21 cellular contexts compared by ENCODE assay signal in the genomic region with DNA sequence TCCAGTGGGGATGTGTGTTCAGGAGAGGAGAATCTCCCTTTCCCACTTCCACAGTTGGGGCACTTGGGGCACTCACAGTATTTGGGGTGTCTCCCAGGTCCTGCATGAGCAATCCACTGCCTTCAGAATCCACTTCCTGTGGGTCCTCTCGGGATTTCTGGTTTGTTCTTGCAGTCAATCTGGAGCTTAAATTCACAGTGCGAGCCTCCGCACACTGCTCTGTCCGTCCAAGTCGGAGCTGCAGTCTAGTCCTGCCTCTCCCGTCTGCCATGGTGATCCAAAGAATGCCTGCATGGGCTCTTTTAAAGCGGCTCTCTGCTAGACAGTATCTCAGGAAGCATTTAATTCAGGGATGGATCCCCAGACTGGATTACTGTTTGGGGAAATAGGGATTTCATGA.
DNase-seq lines count a peak whose midpoint lies in the region; ATAC-seq and TF ChIP-seq lines count a peak whose summit lies in the region.
"Had no signal": no experiment of that assay in that cellular context is flagged by ENCODE, and none has a peak within 500 bp of the region (broad histone marks: within the 10 kb centered on the region; RNA-seq: fewer than 3 reads in every experiment).

No MANE protein-coding gene starts in this region.

- intact Hi-C loops in activated CD4-positive, alpha-beta memory T cell treated with anti-CD3 and anti-CD28 coated beads for 36 hours (cut with micrococcal nuclease), result loop anchor here (5.0 kb wide), 1 partner anchor 84 kb away; no protein-coding TSS in a partner anchor

- no peak for DNase-seq in activated CD4-positive, alpha-beta memory T cell treated with anti-CD3 and anti-CD28 coated beads, Interleukin-2, amount 10 ng/mL, durations not matched to agents 7 days and 5 days
- no peak for DNase-seq in activated CD4-positive, alpha-beta memory T cell treated with anti-CD3 and anti-CD28 coated beads for 36 hours
- DNase-seq in glutamatergic neuron, result peak; percentile 16
- DNase-seq in skeletal muscle cell (ENCODE audit: low read depth), result peak; percentile 9
- no peak for DNase-seq in NCI-H69 (lab: John Stamatoyannopoulos, UW)
- no peak for DNase-seq in stimulated activated naive CD4-positive, alpha-beta T cell treated with Interleukin-2 at 50 U/mL for 16 hours (lab: John Stamatoyannopoulos, UW)
- no peak for DNase-seq in GM19240 (ENCODE audit: insufficient read length, low spot score)
- DNase-seq: activated CD4-positive, CD25-positive, alpha-beta regulatory T cell; activated naive CD4-positive, alpha-beta T cell treated with anti-CD3 and anti-CD28 coated beads, Interleukin-2, amount 50 U/mL, for 16 hours; anterior cingulate cortex; DMS53; GDM1; midbrain; NCI-H1694; NCI-H526; T1000 had no signal

- CTCF ChIA-PET in activated CD4-positive, alpha-beta memory T cell treated with anti-CD3 and anti-CD28 coated beads, Interleukin-2, amount 10 ng/mL, durations not matched to agents 7 days and 5 days (lab: Charles Lee), result interaction anchor here (1.3 to 2.1 kb wide), 3 partner anchors 12 to 18 kb away, joined by 5 to 8 read pairs (median 8); no protein-coding TSS in a partner anchor
- CTCF ChIA-PET in activated CD4-positive, alpha-beta memory T cell treated with anti-CD3 and anti-CD28 coated beads for 36 hours (lab: Charles Lee), result interaction anchor here (1.1 to 2.5 kb wide), 4 partner anchors 12 to 48 kb away, joined by 4 to 6 read pairs (median 6); no protein-coding TSS in a partner anchor

- H3K36me3 Mint-ChIP-seq in activated CD4-positive, alpha-beta memory T cell treated with anti-CD3 and anti-CD28 coated beads, Interleukin-2, amount 10 ng/mL, durations not matched to agents 7 days and 5 days (ENCODE audit: low read depth), result peaks cover 33% of the 10 kb centered on the region
- peaks cover 8% of the 10 kb centered on the region for H3K36me3 Mint-ChIP-seq in activated CD4-positive, alpha-beta memory T cell treated with anti-CD3 and anti-CD28 coated beads for 36 hours
- H3K36me3 Mint-ChIP-seq in activated T-helper 17 cell treated with anti-CD3 and anti-CD28 coated beads, Interleukin-2, amount 50 U/mL, for 72 hours (ENCODE audit: low read depth), result no peaks in the 10 kb centered on the region
- peaks cover 25% of the 10 kb centered on the region for H3K36me3 Mint-ChIP-seq in glutamatergic neuron (ENCODE audit: unreplicated experiment)

- H3K4me3 ChIP-seq in skeletal muscle cell (ENCODE audit: low read depth, low read length), result no peak overlapping the region
- H3K4me3 ChIP-seq: tibial nerve had no signal

- no peak overlapping the region for H3K4me3 Mint-ChIP-seq in activated CD4-positive, alpha-beta memory T cell treated with anti-CD3 and anti-CD28 coated beads, Interleukin-2, amount 10 ng/mL, durations not matched to agents 7 days and 5 days
- H3K4me3 Mint-ChIP-seq in activated CD4-positive, alpha-beta memory T cell treated with anti-CD3 and anti-CD28 coated beads for 36 hours, result no peak overlapping the region
- peak overlapping the region; percentile 61 for H3K4me3 Mint-ChIP-seq in activated T-helper 17 cell treated with anti-CD3 and anti-CD28 coated beads, Interleukin-2, amount 50 U/mL, for 72 hours
- no peak overlapping the region for H3K4me3 Mint-ChIP-seq in glutamatergic neuron (ENCODE audit: unreplicated experiment)
- H3K4me3 Mint-ChIP-seq: activated CD8-positive, alpha-beta T cell treated with anti-CD3 and anti-CD28 coated beads, Interleukin-2, amount 10 ng/mL, durations not matched to agents 7 days and 5 days; nephron had no signal

- H3K9me3 Mint-ChIP-seq in activated CD4-positive, alpha-beta memory T cell treated with anti-CD3 and anti-CD28 coated beads, Interleukin-2, amount 10 ng/mL, durations not matched to agents 7 days and 5 days, result peaks cover 15% of the 10 kb centered on the region
- peaks cover 7% of the 10 kb centered on the region for H3K9me3 Mint-ChIP-seq in activated CD4-positive, alpha-beta memory T cell treated with anti-CD3 and anti-CD28 coated beads for 36 hours
- peaks cover 3% of the 10 kb centered on the region for H3K9me3 Mint-ChIP-seq in activated T-helper 17 cell treated with anti-CD3 and anti-CD28 coated beads, Interleukin-2, amount 50 U/mL, for 72 hours
- peaks cover 6% of the 10 kb centered on the region for H3K9me3 Mint-ChIP-seq in glutamatergic neuron (ENCODE audit: unreplicated experiment)

- no peak for ATAC-seq in activated T-helper 17 cell treated with anti-CD3 and anti-CD28 coated beads, Interleukin-2, amount 50 U/mL, for 72 hours (replicated peaks)
- ATAC-seq: activated CD8-positive, alpha-beta T cell treated with anti-CD3 and anti-CD28 coated beads, Interleukin-2, amount 10 ng/mL, durations not matched to agents 7 days and 5 days; HCT116 had no signal

- peaks cover 49% of the 10 kb centered on the region for H3K4me1 Mint-ChIP-seq in activated CD4-positive, alpha-beta memory T cell treated with anti-CD3 and anti-CD28 coated beads, Interleukin-2, amount 10 ng/mL, durations not matched to agents 7 days and 5 days
- H3K4me1 Mint-ChIP-seq in activated CD4-positive, alpha-beta memory T cell treated with anti-CD3 and anti-CD28 coated beads for 36 hours (ENCODE audit: low read depth), result peaks cover 26% of the 10 kb centered on the region
- peaks cover 17% of the 10 kb centered on the region for H3K4me1 Mint-ChIP-seq in activated T-helper 17 cell treated with anti-CD3 and anti-CD28 coated beads, Interleukin-2, amount 50 U/mL, for 72 hours
- peaks cover 17% of the 10 kb centered on the region for H3K4me1 Mint-ChIP-seq in glutamatergic neuron (ENCODE audit: low read depth, unreplicated experiment)

- H3K27ac Mint-ChIP-seq in activated CD4-positive, alpha-beta memory T cell treated with anti-CD3 and anti-CD28 coated beads, Interleukin-2, amount 10 ng/mL, durations not matched to agents 7 days and 5 days, result peak overlapping the region; percentile 76
- no peak overlapping the region for H3K27ac Mint-ChIP-seq in activated CD4-positive, alpha-beta memory T cell treated with anti-CD3 and anti-CD28 coated beads for 36 hours
- peak overlapping the region; percentile 82 for H3K27ac Mint-ChIP-seq in activated T-helper 17 cell treated with anti-CD3 and anti-CD28 coated beads, Interleukin-2, amount 50 U/mL, for 72 hours
- peak overlapping the region; percentile 69 for H3K27ac Mint-ChIP-seq in glutamatergic neuron (ENCODE audit: unreplicated experiment)
- H3K27ac Mint-ChIP-seq: activated CD8-positive, alpha-beta T cell treated with anti-CD3 and anti-CD28 coated beads, Interleukin-2, amount 10 ng/mL, durations not matched to agents 7 days and 5 days had no signal

- TF ChIP-seq CTCF in glutamatergic neuron (IDR thresholded peaks at IDR 0.05; ENCODE audit: partially characterized antibody, unreplicated experiment), result no peak

- POLR2A ChIA-PET in activated CD4-positive, alpha-beta memory T cell treated with anti-CD3 and anti-CD28 coated beads, Interleukin-2, amount 10 ng/mL, durations not matched to agents 7 days and 5 days (lab: Charles Lee), result interaction anchor here (1.0 to 1.6 kb wide), 6 partner anchors 11 to 441 kb away, joined by 3 to 5 read pairs (median 4); no protein-coding TSS in a partner anchor
- POLR2A ChIA-PET in activated CD4-positive, alpha-beta memory T cell treated with anti-CD3 and anti-CD28 coated beads for 36 hours (lab: Charles Lee), result no interaction called here

- H3K27me3 Mint-ChIP-seq in activated CD4-positive, alpha-beta memory T cell treated with anti-CD3 and anti-CD28 coated beads, Interleukin-2, amount 10 ng/mL, durations not matched to agents 7 days and 5 days, result no peaks in the 10 kb centered on the region
- H3K27me3 Mint-ChIP-seq in activated CD4-positive, alpha-beta memory T cell treated with anti-CD3 and anti-CD28 coated beads for 36 hours, result no peaks in the 10 kb centered on the region
- no peaks in the 10 kb centered on the region for H3K27me3 Mint-ChIP-seq in activated T-helper 17 cell treated with anti-CD3 and anti-CD28 coated beads, Interleukin-2, amount 50 U/mL, for 72 hours
- no peaks in the 10 kb centered on the region for H3K27me3 Mint-ChIP-seq in glutamatergic neuron (ENCODE audit: unreplicated experiment)

Comparison
In these comparisons a context has a peak if more than half of its experiments do, and no peak if none do; other contexts are left out.
1. DNase-seq: peak in glutamatergic neuron (single experiment) and skeletal muscle cell (single experiment); none in activated CD4-positive, alpha-beta memory T cell treated with anti-CD3 and anti-CD28 coated beads, Interleukin-2, amount 10 ng/mL, durations not matched to agents 7 days and 5 days (single experiment), activated CD4-positive, alpha-beta memory T cell treated with anti-CD3 and anti-CD28 coated beads for 36 hours (single experiment), NCI-H69 (single experiment), stimulated activated naive CD4-positive, alpha-beta T cell treated with Interleukin-2 at 50 U/mL for 16 hours (single experiment) and GM19240 (single experiment).